9 cellular contexts compared by ENCODE assay signal in the genomic region with DNA sequence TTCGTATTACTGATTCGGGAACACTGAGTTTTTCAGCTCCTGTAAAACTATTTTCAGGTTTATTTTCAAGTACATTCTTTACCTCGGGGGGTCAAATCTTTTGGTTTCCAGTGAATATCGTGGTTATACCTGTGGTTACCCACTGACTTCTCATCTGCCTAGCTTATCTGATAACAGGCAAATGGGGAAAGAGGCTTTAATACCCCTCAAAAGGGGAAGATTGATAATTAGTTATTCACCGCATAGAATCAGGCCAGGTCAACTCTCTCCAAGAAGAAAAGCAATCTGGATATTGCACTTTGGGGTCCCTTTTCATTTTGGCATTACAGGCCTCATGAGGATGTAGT. TPM values are rescaled to one million over a fixed set of nuclear protein-coding genes. Genes with fewer than 3 reads are reported as not detected.
DNase-seq lines count a peak whose midpoint lies in the region; ATAC-seq, FAIRE-seq and TF ChIP-seq lines count a peak whose summit lies in the region.
"Had no signal": no experiment of that assay in that cellular context is flagged by ENCODE, and none has a peak within 500 bp of the region (broad histone marks: within the 10 kb centered on the region; RNA-seq: fewer than 3 reads in every experiment).

No MANE protein-coding gene starts in this region.

- H3K9ac ChIP-seq in OCI-LY3 (ENCODE audit: low read length) (peak overlapping the region; percentile 41; the same call in 1 of the 2 replicates), GM12878 (ENCODE audit: control insufficient read depth, insufficient read depth, low read length) (0 out of 2 replicates have a peak overlapping the region, but pooled peaks have one; percentile 30)

- no peak overlapping the region for H2AFZ ChIP-seq in OCI-LY3 (ENCODE audit: low read depth, low read length)
- no peak overlapping the region for H2AFZ ChIP-seq in GM12878 (ENCODE audit: control insufficient read depth, low read depth, low read length)

- H3K4me3 ChIP-seq in HL-60 (replicated peaks; ENCODE audit: insufficient read depth, low read length) = no peak overlapping the region
- H3K4me3 ChIP-seq in OCI-LY3 (ENCODE audit: low read length) = peak overlapping the region; percentile 76
- H3K4me3 ChIP-seq in GM12878 = no peak overlapping the region
- H3K4me3 ChIP-seq in gastrocnemius medialis = peak overlapping the region in 3 of 4 donors; percentile 4 to 43 (median 21)
- H3K4me3 ChIP-seq in sigmoid colon = no peak overlapping the region

- SMC1A ChIA-PET in GM12878 (lab: Charles Lee; ENCODE audit: uncharacterized antibody, unreplicated experiment) = no interaction called here

- H3K79me2 ChIP-seq in OCI-LY3 (ENCODE audit: low read length) (peaks cover 34% of the 10 kb centered on the region), GM12878 (ENCODE audit: control insufficient read depth, insufficient read depth, low read length) (no peaks in the 10 kb centered on the region)

- 28% methylated on average over 5 of the region's 5 CpGs for WGBS in GM12878 (ENCODE audit: insufficient coverage, insufficient replicate concordance, low lambda C conversion rate, missing lambda C conversion rate)
- 59 to 85% methylated on average over 5 of the region's 5 CpGs for WGBS in sigmoid colon, 2 donors

- TF ChIP-seq CTCF in HL-60 (IDR thresholded peaks at IDR 0.05; ENCODE audit: insufficient read depth, low read length) (no peak), OCI-LY3 (IDR thresholded peaks at IDR 0.05; ENCODE audit: low read depth, low read length) (no peak), GM12878 (IDR thresholded peaks at IDR 0.05 in 2 of 3, conservative IDR thresholded peaks at IDR 0.05 in 1 of 3; ENCODE audit: control insufficient read depth in 2 of 3, extremely low read depth in 1 of 3, insufficient read depth in 1 of 3, low read depth in 3 of 3, low read length in 3 of 3) (no peak), gastrocnemius medialis (IDR thresholded peaks at IDR 0.05 in 4 of 5, conservative IDR thresholded peaks at IDR 0.05 in 1 of 5) (no peak), sigmoid colon (IDR thresholded peaks at IDR 0.05) (no peak)

- DNase-seq in HL-60 (ENCODE audit: low read depth in 1 of 2, low spot score in 1 of 2) = peak in 1 of 2 experiments; percentile 34
- no peak for DNase-seq in GM12878 (ENCODE audit: low read depth, low spot score)
- no peak for DNase-seq in gastrocnemius medialis
- no peak for DNase-seq in sigmoid colon
- DNase-seq: NCI-H2029 treated with DMSO at 0.1 percent for 48 hours had no signal

- no peak for TF ChIP-seq EP300 in GM12878 (IDR thresholded peaks at IDR 0.05; ENCODE audit: borderline replicate concordance in 1 of 2, control insufficient read depth in 1 of 2, low read depth in 2 of 2, low read length in 2 of 2)
- no peak for TF ChIP-seq EP300 in sigmoid colon (IDR thresholded peaks at IDR 0.05)

- CTCF ChIA-PET in GM12878 (lab: Yijun Ruan, JAX) = interaction anchor here (0.6 to 0.7 kb wide), 2 partner anchors 55 to 302 kb away, joined by 3 read pairs; no protein-coding TSS in a partner anchor

- no TSS peak for BruUV-seq in GM12878 (replicated peaks; lab: Mats Ljungman, UMichigan)

- H3K36me3 ChIP-seq in OCI-LY3 (replicated peaks; ENCODE audit: low read depth, low read length) (peaks cover 16% of the 10 kb centered on the region), GM12878 (ENCODE audit: control insufficient read depth in 2 of 2, insufficient read depth in 2 of 2, low read length in 1 of 2) (no peaks in the 10 kb centered on the region), gastrocnemius medialis (no peaks in the 10 kb centered on the region), sigmoid colon (no peaks in the 10 kb centered on the region)

- H3K4me1 ChIP-seq in OCI-LY3 (ENCODE audit: low read length) (peaks cover 45% of the 10 kb centered on the region), GM12878 (ENCODE audit: control insufficient read depth, insufficient read depth, low read length) (peaks cover 15% of the 10 kb centered on the region; the same call in 1 of the 2 replicates), gastrocnemius medialis (no peaks in the 10 kb centered on the region), sigmoid colon (peaks cover 0 to 16% (median 6%) of the 10 kb centered on the region in 4 donors)

- H3K27me3 ChIP-seq in HL-60 (ENCODE audit: insufficient read depth, poor library complexity, severe bottlenecking) (no peaks in the 10 kb centered on the region), OCI-LY3 (ENCODE audit: low read depth, low read length) (peaks cover 12% of the 10 kb centered on the region; the same call in 1 of the 2 replicates), GM12878 (replicated peaks in 1 of 2; ENCODE audit: control insufficient read depth in 2 of 2, insufficient read depth in 2 of 2, low read length in 1 of 2) (no peaks in the 10 kb centered on the region; a peak in 2 of 4 replicates), gastrocnemius medialis (no peaks in the 10 kb centered on the region), sigmoid colon (no peaks in the 10 kb centered on the region)

- no peak for TF ChIP-seq RAD21 in GM12878 (IDR thresholded peaks at IDR 0.05; ENCODE audit: insufficient read depth, low read depth, low read length)

- H3K9me3 ChIP-seq in OCI-LY3 (ENCODE audit: insufficient read depth, low read length) (no peaks in the 10 kb centered on the region), GM12878 (replicated peaks; ENCODE audit: control insufficient read depth, insufficient read depth, low read length) (no peaks in the 10 kb centered on the region; the same call in 2 of the 3 replicates), gastrocnemius medialis (no peaks in the 10 kb centered on the region), sigmoid colon (no peaks in the 10 kb centered on the region)

- H4K20me1 ChIP-seq in OCI-LY3 (ENCODE audit: insufficient read depth, low read length) (peaks cover 78% of the 10 kb centered on the region), GM12878 (ENCODE audit: control insufficient read depth, insufficient read depth) (no peaks in the 10 kb centered on the region)

- no peak for TF ChIP-seq POLR2A in GM12878 (IDR thresholded peaks at IDR 0.05; ENCODE audit: low read depth, low read length)
- no peak for TF ChIP-seq POLR2A in gastrocnemius medialis (IDR thresholded peaks at IDR 0.05)
- TF ChIP-seq POLR2A in sigmoid colon (IDR thresholded peaks at IDR 0.05) = no peak

- H3K4me2 ChIP-seq in OCI-LY3 (ENCODE audit: low read length) = peak overlapping the region; percentile 91
- peak overlapping the region; percentile 82 for H3K4me2 ChIP-seq in GM12878 (ENCODE audit: control insufficient read depth, insufficient read depth)

- POLR2A ChIA-PET in GM12878 (lab: Charles Lee) = no interaction called here

- ATAC-seq in GM12878 = no peak
- no peak for ATAC-seq in gastrocnemius medialis
- ATAC-seq in HG03095 (IDR thresholded peaks at IDR 0.05; ENCODE audit: unreplicated experiment) = no peak
- ATAC-seq in GM21423 (IDR thresholded peaks at IDR 0.05; ENCODE audit: unreplicated experiment) = no peak
- ATAC-seq in GM21723 (IDR thresholded peaks at IDR 0.05; ENCODE audit: unreplicated experiment) = no peak

- in situ Hi-C loops in GM12878 (cut with MboI) (no loop called here), gastrocnemius medialis (cut with MboI; ENCODE audit: low sequenced_read_pairs in 4 of 4) (loop anchor here in 2 of 4 donors (25.0 kb wide), 2 partner anchors 239 to 264 kb away; no protein-coding TSS in a partner anchor)

- intact Hi-C loops in GM12878 (cut with micrococcal nuclease; ENCODE audit: unreplicated experiment) = no loop called here
- intact Hi-C loops in gastrocnemius medialis (cut with DNase I; ENCODE audit: low total_unique reads) = no loop called here
- intact Hi-C loops in sigmoid colon (cut with DNase I) = no loop called here

- H3K27ac ChIP-seq in HL-60 (replicated peaks) = peak overlapping the region; percentile 90
- no peak overlapping the region for H3K27ac ChIP-seq in OCI-LY3 (ENCODE audit: low read length)
- no peak overlapping the region for H3K27ac ChIP-seq in GM12878 (ENCODE audit: control insufficient read depth, insufficient read depth)
- H3K27ac ChIP-seq in gastrocnemius medialis = no peak overlapping the region
- peak overlapping the region in 1 of 4 donors; percentile 31 for H3K27ac ChIP-seq in sigmoid colon

- no peak for FAIRE-seq in GM12878 (lab: Jason Lieb, UNC)

- RAD21 ChIA-PET in GM12878 (lab: Charles Lee; ENCODE audit: unreplicated experiment) = no interaction called here

TF ChIP-seq in GM12878, 131 proteins besides CTCF, POLR2A, EP300 and RAD21 (continues in another document):
- TF ChIP-seq TAF1 (IDR thresholded peaks at IDR 0.05; ENCODE audit: borderline replicate concordance, low read depth, low read length) = no peak
- TF ChIP-seq NRF1 (conservative IDR thresholded peaks at IDR 0.05; ENCODE audit: low read depth, low read length) = no peak
- TF ChIP-seq RUNX3 (IDR thresholded peaks at IDR 0.05; ENCODE audit: low read length) = peak; percentile 10; the same call in 1 of the 2 replicates
- no peak for TF ChIP-seq DPF2 (IDR thresholded peaks at IDR 0.05)

RNA-seq across cellular contexts. Expression of a gene that starts 23.0 kb away (rescaled TPM):
- 8.4 and 9.3 TPM in 2 replicates for total RNA-seq in GM12878 (2013; cell fraction: nucleolus; rRNA removed)
- total RNA-seq in GM12878 (2014; rRNA removed) = 5.3 and 5.6 TPM in 2 replicates
- 3.8 and 3.9 TPM in 2 replicates for total RNA-seq in GM12878 (2014; rRNA removed; fragmentation: Illumina TruSeq; extraction: Trizol)
- total RNA-seq in GM12878 (2021) = 13.3 and 15.2 TPM in 2 replicates
- 3.5 TPM for polyA plus RNA-seq in GM12878 (2011; ENCODE audit: low read depth)
- polyA plus RNA-seq in GM12878 (2011; rRNA removed) = 0.55 and 0.98 TPM in 2 replicates
- polyA plus RNA-seq in GM12878 (2011; cell fraction: cytosol; rRNA removed) = 0.42 and 0.67 TPM in 2 replicates
- 1.9 and 2.6 TPM in 2 replicates for polyA plus RNA-seq in GM12878 (2011; cell fraction: nucleus; rRNA removed)
- polyA plus RNA-seq in GM12878 (2012) = 6.0 and 6.7 TPM in 2 replicates
- polyA plus RNA-seq in GM12878 (2014; fragmentation: Illumina TruSeq; extraction: Trizol) = 6.2 and 7.6 TPM in 2 replicates
- 1 to 10 TPM in 1 of 2 experiments, under 1 TPM in 1; 0.90 to 1.4 TPM for polyA plus RNA-seq in GM12878 (2014; fragmentation: Nextera tagmentation; extraction: Ambion mirVana)
- 6.1 and 7.1 TPM in 2 replicates for polyA plus RNA-seq in GM12878 (2014; rRNA removed)
- polyA plus RNA-seq in GM12878 (2016; fragmentation: Nextera tagmentation; extraction: Ambion mirVana) = 1 to 10 TPM; 3.3 to 4.3 TPM
- polyA minus RNA-seq in GM12878 (2011; rRNA and poly(A)+ RNA removed) = 1.2 and 1.7 TPM in 2 replicates
- polyA minus RNA-seq in GM12878 (2011; cell fraction: cytosol; rRNA and poly(A)+ RNA removed) = 0.53 and 1.1 TPM in 2 replicates
- 3.4 and 6.2 TPM in 2 replicates for polyA minus RNA-seq in GM12878 (2011; cell fraction: nucleus; rRNA and poly(A)+ RNA removed)
- 10 to 100 TPM in 2 of 4 donors, 1 to 10 TPM in 2; 8.0 to 20.9 (median 10.6) TPM for total RNA-seq in gastrocnemius medialis
- 10 to 100 TPM in 1 of 4 donors, 1 to 10 TPM in 3; 5.7 to 23.3 (median 8.4) TPM for total RNA-seq in sigmoid colon
- polyA plus RNA-seq in sigmoid colon = 10 to 100 TPM in 1 of 3 donors, 1 to 10 TPM in 2; 2.8 to 11.9 (median 4.2) TPM

Comparison
In these comparisons a context has a peak if more than half of its experiments do, and no peak if none do; other contexts are left out.
1. H3K4me3 ChIP-seq: peak in OCI-LY3 (single experiment) and gastrocnemius medialis (3 of 4); none in HL-60 (single experiment), GM12878 (single experiment) and sigmoid colon (0 of 4).